Comparison of ENCODE assay signal across 7 cellular contexts in genomic region chr10:95467642-95468041, GRCh38.
A peak's percentile ranks its signal among the peaks of the same experiment; 100 is the strongest.
DNase-seq lines count a peak whose midpoint lies in the region; ATAC-seq and TF ChIP-seq lines count a peak whose summit lies in the region.
"Not testable (repeated sequence)": the region's sequence is repeated elsewhere in the genome, so short reads cannot be mapped to it uniquely, and the experiment has no call there.

No MANE protein-coding gene starts in this region.

- not testable (repeated sequence) for H4K91ac ChIP-seq in mesenchymal stem cell (ENCODE audit: low read length)

- H3K9me3 ChIP-seq in HCT116 (ENCODE audit: control insufficient read depth in 1 of 2, insufficient read depth in 1 of 2, low read depth in 1 of 2, low read length in 2 of 2); adipocyte (ENCODE audit: control insufficient read depth, low read length); ectodermal cell (ENCODE audit: control insufficient read depth, low read length); heart right ventricle; mesenchymal stem cell (ENCODE audit: control insufficient read depth, low read length); stomach smooth muscle (ENCODE audit: control insufficient read depth in 2 of 2, low read length in 2 of 2): not testable (repeated sequence)

- not testable (repeated sequence) for H3K9ac ChIP-seq in HCT116 (ENCODE audit: low read length); mesenchymal stem cell (ENCODE audit: low read length)
- H3K9ac ChIP-seq in adipocyte (ENCODE audit: low read length) (peak overlapping the region; percentile 43), stomach smooth muscle (ENCODE audit: low read length in 2 of 2) (peak overlapping the region in 1 of 2 donors; percentile 47)

- not testable (repeated sequence) for TF ChIP-seq RAD21 in HCT116 (IDR thresholded peaks at IDR 0.05; ENCODE audit: low read depth)

- not testable (repeated sequence) for H3K14ac ChIP-seq in mesenchymal stem cell (ENCODE audit: low read length in 2 of 2)

- H3K36me3 ChIP-seq in HCT116 (ENCODE audit: control insufficient read depth in 1 of 2, insufficient read depth in 2 of 2, low read length in 2 of 2); adipocyte (ENCODE audit: control insufficient read depth, insufficient read depth, low read length, severe bottlenecking); ectodermal cell (ENCODE audit: control insufficient read depth, insufficient read depth, low read length); heart right ventricle; mesenchymal stem cell (ENCODE audit: control insufficient read depth in 1 of 2, insufficient read depth in 2 of 2, low read depth in 1 of 2, low read length in 2 of 2); stomach smooth muscle (ENCODE audit: control insufficient read depth in 2 of 2, insufficient read depth in 2 of 2, low read length in 2 of 2): not testable (repeated sequence)

- H3K4ac ChIP-seq in mesenchymal stem cell (ENCODE audit: low read depth in 1 of 2, low read length in 2 of 2): not testable (repeated sequence)

- not testable (repeated sequence) for H3K4me3 ChIP-seq in HCT116 (replicated peaks in 1 of 2; ENCODE audit: low read depth in 1 of 2, low read length in 2 of 2); adipocyte (ENCODE audit: low read length); ectodermal cell (ENCODE audit: insufficient read depth, low read depth, low read length); heart right ventricle; mesenchymal stem cell (ENCODE audit: insufficient read depth in 1 of 2, low read depth in 1 of 2, low read length in 2 of 2); stomach smooth muscle (ENCODE audit: low read length in 2 of 2)

- H3K27ac ChIP-seq in HCT116 (ENCODE audit: low read depth, low read length): not testable (repeated sequence)
- H3K27ac ChIP-seq in ectodermal cell (ENCODE audit: insufficient read depth, low read depth, low read length, poor library complexity, severe bottlenecking) (peak overlapping the region; percentile 18), heart right ventricle (peak overlapping the region; percentile 58 to 94 (median 88)), mesenchymal stem cell (ENCODE audit: low read length, poor library complexity, severe bottlenecking) (peak overlapping the region; percentile 65), stomach smooth muscle (ENCODE audit: low read length) (peak overlapping the region; percentile 74)

- not testable (repeated sequence) for H3K36me3 Mint-ChIP-seq in osteocyte (ENCODE audit: unreplicated experiment)

- H3K27ac Mint-ChIP-seq in osteocyte (ENCODE audit: unreplicated experiment): peak overlapping the region; percentile 73

- not testable (repeated sequence) for ATAC-seq in HCT116, heart right ventricle

- 85 to 92% methylated on average over 5 of the region's 5 CpGs for WGBS in ectodermal cell, 2 experiments
- WGBS in heart right ventricle, 2 donors: 90 to 92% methylated on average over 5 of the region's 5 CpGs
- 88% methylated on average over 5 of the region's 5 CpGs for WGBS in mesenchymal stem cell

- H3K4me1 ChIP-seq in HCT116 (ENCODE audit: control insufficient read depth in 1 of 2, insufficient read depth in 2 of 2, low read length in 2 of 2): peaks cover 13 to 14% of the 10 kb centered on the region in 2 experiments; a peak in 3 of 4 replicates
- peaks cover 26% of the 10 kb centered on the region for H3K4me1 ChIP-seq in adipocyte (ENCODE audit: control insufficient read depth, insufficient read depth, low read length)
- peaks cover 14% of the 10 kb centered on the region for H3K4me1 ChIP-seq in ectodermal cell (ENCODE audit: control insufficient read depth, insufficient read depth, low read length)
- peaks cover 12 to 96% (median 49%) of the 10 kb centered on the region in 9 donors for H3K4me1 ChIP-seq in heart right ventricle
- not testable (repeated sequence) for H3K4me1 ChIP-seq in mesenchymal stem cell (ENCODE audit: control insufficient read depth, insufficient read depth, low read depth, low read length)
- peaks cover 64% of the 10 kb centered on the region for H3K4me1 ChIP-seq in stomach smooth muscle (ENCODE audit: control insufficient read depth, insufficient read depth, low read length)

- peaks cover 27% of the 10 kb centered on the region for H3K27me3 Mint-ChIP-seq in osteocyte (ENCODE audit: unreplicated experiment)

- peaks cover 14% of the 10 kb centered on the region for H3K4me1 Mint-ChIP-seq in osteocyte (ENCODE audit: unreplicated experiment)

- not testable (repeated sequence) for H2BK120ac ChIP-seq in mesenchymal stem cell (ENCODE audit: low read depth, low read length)

- not testable (repeated sequence) for H3K23ac ChIP-seq in mesenchymal stem cell (ENCODE audit: low read length in 2 of 2)

- intact Hi-C loops in HCT116 (cut with micrococcal nuclease): not testable (repeated sequence)
- intact Hi-C loops in heart right ventricle (cut with DNase I): loop anchor here in 1 of 10 donors (5.0 kb wide), 1 partner anchor 75 kb away; no protein-coding TSS in a partner anchor

- not testable (repeated sequence) for H4K8ac ChIP-seq in mesenchymal stem cell (ENCODE audit: low read length)

- not testable (repeated sequence) for H2BK5ac ChIP-seq in mesenchymal stem cell (ENCODE audit: low read depth, low read length, poor library complexity, severe bottlenecking)

- H2BK15ac ChIP-seq in mesenchymal stem cell (ENCODE audit: low read depth, poor library complexity, severe bottlenecking): not testable (repeated sequence)

- not testable (repeated sequence) for H3K9me2 ChIP-seq in HCT116 (ENCODE audit: insufficient read depth)

- not testable (repeated sequence) for H3K79me2 ChIP-seq in HCT116 (ENCODE audit: insufficient read depth, low read length)

- not testable (repeated sequence) for H3K79me1 ChIP-seq in mesenchymal stem cell (replicated peaks; ENCODE audit: low read length, poor library complexity, severe bottlenecking)

- not testable (repeated sequence) for H4K20me1 ChIP-seq in HCT116 (ENCODE audit: insufficient read depth)

- not testable (repeated sequence) for H3K9me3 Mint-ChIP-seq in osteocyte (ENCODE audit: unreplicated experiment)

- not testable (repeated sequence) for TF ChIP-seq CTCF in HCT116 (IDR thresholded peaks at IDR 0.05 in 2 of 3, conservative IDR thresholded peaks at IDR 0.05 in 1 of 3; ENCODE audit: borderline replicate concordance in 1 of 3, insufficient read depth in 1 of 3, low read depth in 2 of 3, low read length in 2 of 3); heart right ventricle (IDR thresholded peaks at IDR 0.05); osteocyte (IDR thresholded peaks at IDR 0.05)

- BruUV-seq in HCT116 (replicated peaks; lab: Mats Ljungman, UMichigan): not testable (repeated sequence)

- H3K4me2 ChIP-seq in HCT116 (ENCODE audit: low read length): peak overlapping the region; percentile 27
- not testable (repeated sequence) for H3K4me2 ChIP-seq in mesenchymal stem cell (ENCODE audit: low read length, poor library complexity, severe bottlenecking)

- POLR2A ChIA-PET in HCT116 (lab: Charles Lee): not testable (repeated sequence)

- not testable (repeated sequence) for H3K18ac ChIP-seq in mesenchymal stem cell (ENCODE audit: low read depth in 1 of 2, low read length in 2 of 2)

- DNase-seq in HCT116 (ENCODE audit: low read depth, low spot score); adipocyte (ENCODE audit: low read depth); heart right ventricle; mesenchymal stem cell; osteocyte (ENCODE audit: extremely low spot score, unreplicated experiment): not testable (repeated sequence)

- H2BK12ac ChIP-seq in mesenchymal stem cell (ENCODE audit: low read length in 2 of 2): not testable (repeated sequence)

- H2AK5ac ChIP-seq in mesenchymal stem cell (ENCODE audit: low read length, severe bottlenecking): not testable (repeated sequence)

- H2AFZ ChIP-seq in HCT116 (ENCODE audit: low read depth, low read length, poor library complexity, severe bottlenecking); mesenchymal stem cell (ENCODE audit: low read depth, low read length): not testable (repeated sequence)

- not testable (repeated sequence) for H3K27me3 ChIP-seq in HCT116 (ENCODE audit: insufficient read depth, low read length); adipocyte (replicated peaks; ENCODE audit: control insufficient read depth, insufficient read depth, low read length); ectodermal cell (ENCODE audit: control insufficient read depth, insufficient read depth, low read length, poor library complexity, severe bottlenecking); heart right ventricle; stomach smooth muscle (ENCODE audit: control insufficient read depth in 1 of 2, insufficient read depth in 2 of 2, low read length in 2 of 2)
- peaks cover 0 to 17% of the 10 kb centered on the region in 2 experiments for H3K27me3 ChIP-seq in mesenchymal stem cell (ENCODE audit: control insufficient read depth in 1 of 2, insufficient read depth in 1 of 2, low read length in 2 of 2)

- TF ChIP-seq POLR2A in HCT116 (IDR thresholded peaks at IDR 0.05; ENCODE audit: borderline replicate concordance, extremely low read depth, insufficient read depth, insufficient read length): not testable (repeated sequence)

- RAD21 ChIA-PET in HCT116 (lab: Charles Lee; ENCODE audit: low non-redundant PET in 1 of 2, low total read pairs in 2 of 2, uncharacterized antibody in 2 of 2, unreplicated experiment in 2 of 2): not testable (repeated sequence)

- CTCF ChIA-PET in HCT116 (lab: Charles Lee): interaction anchor here (0.7 to 2.3 kb wide), 2 partner anchors 22 to 117 kb away, joined by 3 to 14 read pairs; no protein-coding TSS in a partner anchor

- H3K4me3 Mint-ChIP-seq in osteocyte (ENCODE audit: unreplicated experiment): not testable (repeated sequence)
